Comparison of ENCODE assay signal across 8 cellular contexts in genomic region chr6:4018194-4019111, GRCh38.
DNase-seq lines count a peak whose midpoint lies in the region; ATAC-seq and TF ChIP-seq lines count a peak whose summit lies in the region.

No MANE protein-coding gene starts in this region.

- H3K27me3 ChIP-seq in SK-N-SH (ENCODE audit: insufficient read depth), result no peaks in the 10 kb centered on the region
- no peaks in the 10 kb centered on the region for H3K27me3 ChIP-seq in testis

- peaks cover 17% of the 10 kb centered on the region for H4K20me1 ChIP-seq in SK-N-SH (ENCODE audit: insufficient read depth)

- H3K36me3 Mint-ChIP-seq in activated naive CD4-positive, alpha-beta T cell treated with anti-CD3 and anti-CD28 coated beads, Interleukin-2, amount 50 U/mL, for 72 hours, result peaks cover 22 to 46% of the 10 kb centered on the region in 2 donors

- TF ChIP-seq CTCF in GM12864 (IDR thresholded peaks at IDR 0.05; ENCODE audit: low read depth, low read length, missing control alignments), result peak; percentile 15
- peak; percentile 50 for TF ChIP-seq CTCF in SK-N-SH (IDR thresholded peaks at IDR 0.05)
- TF ChIP-seq CTCF in omental fat pad (IDR thresholded peaks at IDR 0.05), result no peak
- TF ChIP-seq CTCF in testis (IDR thresholded peaks at IDR 0.05), result peak; percentile 12 to 51 (median 37)

- ATAC-seq in HG02623 (IDR thresholded peaks at IDR 0.05; ENCODE audit: unreplicated experiment), result peak; percentile 64
- peak; percentile 73 to 77 for ATAC-seq in activated naive CD4-positive, alpha-beta T cell treated with anti-CD3 and anti-CD28 coated beads, Interleukin-2, amount 50 U/mL, for 72 hours
- ATAC-seq in omental fat pad (ENCODE audit: low FRiP score), result peak; percentile 83

- H3K9me3 Mint-ChIP-seq in activated naive CD4-positive, alpha-beta T cell treated with anti-CD3 and anti-CD28 coated beads, Interleukin-2, amount 50 U/mL, for 72 hours, result no peaks in the 10 kb centered on the region

- no peak for TF ChIP-seq RAD21 in SK-N-SH (IDR thresholded peaks at IDR 0.05; ENCODE audit: low read length)

- H3K4me1 ChIP-seq in SK-N-SH (ENCODE audit: control insufficient read depth in 1 of 2, insufficient read depth in 2 of 2, low read depth in 1 of 2, low read length in 1 of 2), result peaks cover 10 to 11% of the 10 kb centered on the region in 2 experiments; a peak in 2 of 4 replicates
- H3K4me1 ChIP-seq in testis, result peaks cover 28% of the 10 kb centered on the region

- H3K27ac ChIP-seq in SK-N-SH (ENCODE audit: low read depth in 2 of 2, low read length in 1 of 2) (peak overlapping the region; percentile 93 to 98), testis (peak overlapping the region; percentile 98)

- H3K9ac ChIP-seq in SK-N-SH, result peak overlapping the region; percentile 94

- peaks cover 81% of the 10 kb centered on the region for H3K79me2 ChIP-seq in SK-N-SH (ENCODE audit: insufficient read depth)

- CTCF ChIA-PET in SK-N-SH (lab: Yijun Ruan, JAX), result interaction anchor here (0.6 to 1.9 kb wide), 10 partner anchors 9 to 781 kb away, joined by 3 to 6 read pairs (median 4); partner anchors contain the start of gene FAM50B

- no peaks in the 10 kb centered on the region for H3K9me2 ChIP-seq in SK-N-SH

- TF ChIP-seq POLR2A in testis (IDR thresholded peaks at IDR 0.05), result no peak

- DNase-seq in GM12864 (ENCODE audit: low read depth) (peak; percentile 90), NCI-H1092 (lab: John Stamatoyannopoulos, UW) (peak; percentile 72), SK-N-SH (peak; percentile 93), glomerular visceral epithelial cell (ENCODE audit: extremely low spot score) (peak; percentile 97), omental fat pad (ENCODE audit: low spot score) (peak; percentile 77), testis (peak; percentile 96)
- peak; percentile 92 to 97 for DNase-seq in activated naive CD4-positive, alpha-beta T cell treated with anti-CD3 and anti-CD28 coated beads, Interleukin-2, amount 50 U/mL, for 72 hours (ENCODE audit: low spot score in 2 of 2)

- intact Hi-C loops in testis (cut with DNase I; ENCODE audit: low total_unique reads), result no loop called here

- WGBS in SK-N-SH (ENCODE audit: low lambda C conversion rate), result 2% methylated on average over 45 of the region's 69 CpGs
- WGBS in testis, 2 donors, result 0 to 1% methylated on average over 29 to 56 of the region's 69 CpGs

- peaks cover 0 to 11% of the 10 kb centered on the region in 2 experiments for H3K36me3 ChIP-seq in SK-N-SH (replicated peaks in 1 of 2; ENCODE audit: control insufficient read depth in 1 of 2, insufficient read depth in 2 of 2, low read length in 1 of 2)
- no peaks in the 10 kb centered on the region for H3K36me3 ChIP-seq in testis (ENCODE audit: low read depth, missing control alignments)

- POLR2A ChIA-PET in SK-N-SH (lab: Yijun Ruan, JAX), result interaction anchor here (0.6 to 1.2 kb wide), 2 partner anchors 117 to 924 kb away, joined by 4 read pairs; partner anchors contain the start of gene ECI2

- H3K27ac Mint-ChIP-seq in activated naive CD4-positive, alpha-beta T cell treated with anti-CD3 and anti-CD28 coated beads, Interleukin-2, amount 50 U/mL, for 72 hours, result peak overlapping the region; percentile 95 to 100

- peak overlapping the region; percentile 74 for H3K4me2 ChIP-seq in SK-N-SH

- peak overlapping the region; percentile 76 for H2AFZ ChIP-seq in SK-N-SH (ENCODE audit: low read depth)

- peaks cover 33% of the 10 kb centered on the region for H3F3A ChIP-seq in SK-N-SH (replicated peaks; ENCODE audit: insufficient read depth)

- no peak for TF ChIP-seq EP300 in SK-N-SH (IDR thresholded peaks at IDR 0.05; ENCODE audit: borderline replicate concordance in 1 of 2, low read depth in 1 of 2, low read length in 1 of 2)

- H3K4me3 ChIP-seq in GM12864 (ENCODE audit: low read depth, low read length) (peak overlapping the region; percentile 87), SK-N-SH (ENCODE audit: low read depth in 2 of 2, low read length in 1 of 2) (peak overlapping the region; percentile 70 to 83), testis (peak overlapping the region; percentile 81 to 90)

- H3K9me3 ChIP-seq in SK-N-SH (no peaks in the 10 kb centered on the region), testis (no peaks in the 10 kb centered on the region)

TF ChIP-seq in SK-N-SH, 30 proteins besides CTCF, POLR2A, EP300 and RAD21:
- peak; percentile 10; the same call in 1 of the 2 replicates for TF ChIP-seq RCOR1 (IDR thresholded peaks at IDR 0.05; ENCODE audit: low read length)
- no peak; the same call in 1 of the 2 replicates for TF ChIP-seq USF1 (IDR thresholded peaks at IDR 0.05; ENCODE audit: borderline replicate concordance, low read depth)
- 0 out of 2 replicates have a peak, but pooled peaks have one; percentile 19 for TF ChIP-seq FOXJ3 (CRISPR knock-in tag; IDR thresholded peaks at IDR 0.05)
- TF ChIP-seq GABPA (IDR thresholded peaks at IDR 0.05; ENCODE audit: low read depth), result peak; percentile 69
- TF ChIP-seq NRF1 (IDR thresholded peaks at IDR 0.05; ENCODE audit: low read depth, low read length), result peak; percentile 71
- TF ChIP-seq TAF1 (IDR thresholded peaks at IDR 0.05; ENCODE audit: borderline replicate concordance, low read depth, low read length), result peak; percentile 72
- TF ChIP-seq FOXM1 (IDR thresholded peaks at IDR 0.05; ENCODE audit: low read depth), result no peak
- TF ChIP-seq MAX (IDR thresholded peaks at IDR 0.05; ENCODE audit: low read depth), result peak; percentile 57
- peak; percentile 82 for TF ChIP-seq MXI1 (IDR thresholded peaks at IDR 0.05; ENCODE audit: low read depth, low read length)
- no peak for TF ChIP-seq RXRA (IDR thresholded peaks at IDR 0.05; ENCODE audit: borderline replicate concordance, low read depth)
- no peak for TF ChIP-seq TCF12 (IDR thresholded peaks at IDR 0.05)
- no peak for TF ChIP-seq SMC3 (IDR thresholded peaks at IDR 0.05; ENCODE audit: low read depth, low read length)
- peak; percentile 91 for TF ChIP-seq POLR2AphosphoS5 (IDR thresholded peaks at IDR 0.05; ENCODE audit: low read depth, low read length)
- TF ChIP-seq CHD2 (IDR thresholded peaks at IDR 0.05; ENCODE audit: low read length, partially characterized antibody), result peak; percentile 41
- TF ChIP-seq ELF1 (IDR thresholded peaks at IDR 0.05), result peak; percentile 67

Comparison
In these comparisons a context has a peak if more than half of its experiments do, and no peak if none do; other contexts are left out.
1. Peak in every context shown above with its lines: DNase-seq, ATAC-seq, H3K4me3 ChIP-seq and H3K27ac ChIP-seq.
2. CTCF ChIP-seq: peak in GM12864 (single experiment), SK-N-SH (single experiment) and testis (3 of 3); none in omental fat pad (0 of 3).